8 cellular contexts compared by ENCODE assay signal in genomic region chr1:23367451-23367790, GRCh38. TPM values are rescaled to one million over a fixed set of nuclear protein-coding genes. Genes with fewer than 3 reads are reported as not detected.
A peak's percentile ranks its signal among the peaks of the same experiment; 100 is the strongest.
DNase-seq lines count a peak whose midpoint lies in the region; TF ChIP-seq lines count a peak whose summit lies in the region.

No MANE protein-coding gene starts in this region.

- POLR2A ChIA-PET in MCF 10A (lab: Yijun Ruan, JAX): interaction anchor here (0.5 to 15.8 kb wide), 19 partner anchors 9 to 376 kb away, joined by 3 to 335 read pairs (median 5); partner anchors contain the start of genes ASAP3, E2F2, ELOA and HNRNPR

- H3K27ac Mint-ChIP-seq in MCF 10A (ENCODE audit: low read depth, unreplicated experiment): peak overlapping the region; percentile 94

- H3K9ac ChIP-seq in HUES6 (ENCODE audit: low read length) (peak overlapping the region; percentile 67), mucosa of rectum (ENCODE audit: low read depth in 1 of 2, low read length in 2 of 2) (peak overlapping the region; percentile 94 to 100)

- H3K4me3 Mint-ChIP-seq in MCF 10A (ENCODE audit: unreplicated experiment): peak overlapping the region; percentile 87

- peaks cover 53% of the 10 kb centered on the region for H3K36me3 Mint-ChIP-seq in MCF 10A (ENCODE audit: insufficient read depth, unreplicated experiment)

- H3K4me1 ChIP-seq in ACC112 (ENCODE audit: control insufficient read depth, insufficient read depth, low read length, unreplicated experiment) (peaks cover 23% of the 10 kb centered on the region), HUES6 (ENCODE audit: control insufficient read depth, insufficient read depth, low read length) (peaks cover 38% of the 10 kb centered on the region), mucosa of rectum (ENCODE audit: control insufficient read depth in 2 of 2, insufficient read depth in 2 of 2, low read length in 2 of 2) (peaks cover 26 to 33% of the 10 kb centered on the region in 2 donors)

- no peak for TF ChIP-seq CTCF in MCF 10A (IDR thresholded peaks at IDR 0.05; ENCODE audit: unreplicated experiment)

- H3K4me1 Mint-ChIP-seq in MCF 10A (ENCODE audit: insufficient read depth, unreplicated experiment): peaks cover 27% of the 10 kb centered on the region

- intact Hi-C loops in MCF 10A (cut with micrococcal nuclease): no loop called here

- peak overlapping the region; percentile 89 for H3K4me3 ChIP-seq in ACC112 (ENCODE audit: low read depth, low read length)
- peak overlapping the region; percentile 90 for H3K4me3 ChIP-seq in HUES6 (ENCODE audit: low read depth, low read length)
- H3K4me3 ChIP-seq in mucosa of rectum (ENCODE audit: low read length in 2 of 2): peak overlapping the region; percentile 83 to 96

- H3K36me3 ChIP-seq in ACC112 (ENCODE audit: insufficient read depth, low read length) (peaks cover 44% of the 10 kb centered on the region), HUES6 (ENCODE audit: control insufficient read depth, insufficient read depth, low read length) (peaks cover 7% of the 10 kb centered on the region), mucosa of rectum (ENCODE audit: control insufficient read depth in 2 of 2, insufficient read depth in 2 of 2, low read length in 2 of 2) (peaks cover 23% of the 10 kb centered on the region in 2 donors)

- BruUV-seq in MCF 10A (replicated peaks; lab: Mats Ljungman, UMichigan): TSS peak; percentile 24

- peaks cover 42% of the 10 kb centered on the region for H3K79me2 ChIP-seq in ACC112 (ENCODE audit: control insufficient read depth, insufficient read depth, low read length, unreplicated experiment)

- H3K27me3 Mint-ChIP-seq in MCF 10A (ENCODE audit: insufficient read depth, unreplicated experiment): no peaks in the 10 kb centered on the region

- no peak overlapping the region for H2AFZ ChIP-seq in ACC112 (ENCODE audit: low read length, unreplicated experiment)

- peaks cover 30% of the 10 kb centered on the region for H3K9me3 ChIP-seq in HUES6 (ENCODE audit: control insufficient read depth, insufficient read depth, low read depth, low read length)
- peaks cover 11 to 14% of the 10 kb centered on the region in 2 donors for H3K9me3 ChIP-seq in mucosa of rectum (ENCODE audit: control insufficient read depth in 2 of 2, low read length in 2 of 2)

- H3K27me3 ChIP-seq in ACC112 (ENCODE audit: insufficient read depth, low read length) (no peaks in the 10 kb centered on the region), HUES6 (ENCODE audit: control insufficient read depth, insufficient read depth, low read length) (peaks cover 85% of the 10 kb centered on the region), mucosa of rectum (ENCODE audit: control insufficient read depth in 2 of 2, insufficient read depth in 2 of 2, low read length in 2 of 2) (no peaks in the 10 kb centered on the region)

- H3K27ac ChIP-seq in ACC112 (ENCODE audit: low read depth, low read length) (peak overlapping the region; percentile 46; the same call in 1 of the 2 replicates), HUES6 (ENCODE audit: low read depth, low read length) (no peak overlapping the region; the same call in 1 of the 2 replicates), mucosa of rectum (ENCODE audit: low read depth in 2 of 2, low read length in 2 of 2) (peak overlapping the region; percentile 95 to 98)

- DNase-seq in MCF 10A (ENCODE audit: unreplicated experiment) (no peak), iPS-NIHi7 (ENCODE audit: extremely low spot score) (no peak), 8988T (no peak)
- DNase-seq in stimulated activated CD4-positive, alpha-beta T cell treated with anti-CD3 and anti-CD28 coated beads, Interleukin-4, amount 100 ng/mL, for 24 hours: no peak
- DNase-seq in stimulated activated naive CD4-positive, alpha-beta T cell treated with Interleukin-2 at 50 U/mL for 16 hours (lab: John Stamatoyannopoulos, UW): no peak

- CTCF ChIA-PET in MCF 10A (lab: Yijun Ruan, JAX): interaction anchor here (0.6 to 4.3 kb wide), 5 partner anchors 23 to 130 kb away, joined by 3 to 41 read pairs (median 4); partner anchors contain the start of gene HNRNPR

- no peaks in the 10 kb centered on the region for H3K9me3 Mint-ChIP-seq in MCF 10A (ENCODE audit: unreplicated experiment)

RNA-seq across cellular contexts. Expression of gene ZNF436, which starts 2.2 kb away (rescaled TPM):
- total RNA-seq in MCF 10A (2022): 6.5 and 8.0 TPM in 2 replicates

RNA-seq across cellular contexts. Expression of gene HNRNPR, which starts 23.3 kb away (rescaled TPM):
- 128 and 152 TPM in 2 replicates for total RNA-seq in MCF 10A (2022)

RNA-seq across cellular contexts. Expression of gene TCEA3, which starts 57.1 kb away (rescaled TPM):
- 0.49 and 1.5 TPM in 2 replicates for total RNA-seq in MCF 10A (2022)
